18 cellular contexts compared by ENCODE assay signal in genomic region chr5:2383678-2384025, GRCh38.
A peak's percentile ranks its signal among the peaks of the same experiment; 100 is the strongest.
DNase-seq lines count a peak whose midpoint lies in the region; ATAC-seq and TF ChIP-seq lines count a peak whose summit lies in the region.
"Had no signal": no experiment of that assay in that cellular context is flagged by ENCODE, and none has a peak within 500 bp of the region (broad histone marks: within the 10 kb centered on the region; RNA-seq: fewer than 3 reads in every experiment).

No MANE protein-coding gene starts in this region.

- H2AFZ ChIP-seq in DND-41 (ENCODE audit: low read depth, low read length) = no peak overlapping the region

- no peaks in the 10 kb centered on the region for H3K4me1 ChIP-seq in DND-41 (ENCODE audit: insufficient read depth, low read length)
- H3K4me1 ChIP-seq: A549 had no signal

- no peaks in the 10 kb centered on the region for H3K36me3 ChIP-seq in DND-41 (ENCODE audit: insufficient read depth, low read length)

- peaks cover 3% of the 10 kb centered on the region for H3K27me3 ChIP-seq in DND-41 (ENCODE audit: insufficient read depth, low read length, poor library complexity)

- ATAC-seq in DND-41 (ENCODE audit: insufficient read depth, low read depth) (peak; percentile 67; the same call in 2 of the 3 replicates), sciatic nerve (no peak), GM19035 (IDR thresholded peaks at IDR 0.05; ENCODE audit: unreplicated experiment) (no peak)
- ATAC-seq: A549, PC-3 had no signal

- no peak overlapping the region for H3K27ac ChIP-seq in DND-41 (ENCODE audit: low read length)
- H3K27ac ChIP-seq: A549, RWPE1 had no signal

- DNase-seq in DND-41 (peak; percentile 28), NCI-H146 treated with DMSO at 0.1 percent for 48 hours (lab: John Stamatoyannopoulos, UW; ENCODE audit: unreplicated experiment) (peak; percentile 7), NCI-H774 (lab: John Stamatoyannopoulos, UW) (peak; percentile 42), sciatic nerve (ENCODE audit: low spot score) (peak; percentile 25), HuH-7.5 (ENCODE audit: low spot score) (no peak), GOT3 (lab: John Stamatoyannopoulos, UW) (no peak)
- DNase-seq: CD4-positive, alpha-beta T cell; DMS53; HFFc6; NCI-H1048; NCI-H1694; NCI-H510A; PC-3; SIG-M5; T-helper 1 cell had no signal

- H3K9me3 ChIP-seq in DND-41 (ENCODE audit: insufficient read depth, low read length, severe bottlenecking) = no peaks in the 10 kb centered on the region
- H3K9me3 ChIP-seq: A549 had no signal

- no peak overlapping the region for H3K4me3 ChIP-seq in DND-41 (ENCODE audit: low read depth in 1 of 2, low read length in 2 of 2)
- H3K4me3 ChIP-seq: A549 had no signal

- H4K20me1 ChIP-seq in DND-41 (ENCODE audit: insufficient read depth, low read length) = no peaks in the 10 kb centered on the region

- intact Hi-C loops in sciatic nerve (cut with DNase I) = no loop called here

- H3K4me2 ChIP-seq in DND-41 (ENCODE audit: insufficient read depth, low read length) = no peak overlapping the region
- H3K4me2 ChIP-seq: A549 had no signal

- no peaks in the 10 kb centered on the region for H3K79me2 ChIP-seq in DND-41 (ENCODE audit: insufficient read depth, low read length)

- no peak for TF ChIP-seq CTCF in DND-41 (IDR thresholded peaks at IDR 0.05; ENCODE audit: borderline replicate concordance, extremely low read depth, low read length, poor library complexity, severe bottlenecking)

- no peak overlapping the region for H3K9ac ChIP-seq in DND-41 (ENCODE audit: low read depth, low read length)

Comparison
In these comparisons a context has a peak if more than half of its experiments do, and no peak if none do; other contexts are left out.
1. DNase-seq: peak in DND-41 (single experiment), NCI-H146 treated with DMSO at 0.1 percent for 48 hours (single experiment), NCI-H774 (single experiment) and sciatic nerve (single experiment); none in HuH-7.5 (single experiment) and GOT3 (single experiment).